In genomic region chr11:67630230-67630942, GRCh38 we compare ENCODE assay signal across 8 cellular contexts. TPM values are rescaled to one million over a fixed set of nuclear protein-coding genes. Genes with fewer than 3 reads are reported as not detected.
DNase-seq lines count a peak whose midpoint lies in the region; ATAC-seq and TF ChIP-seq lines count a peak whose summit lies in the region.

No MANE protein-coding gene starts in this region.

- peak; percentile 59 for TF ChIP-seq CTCF in BE2C (IDR thresholded peaks at IDR 0.05; ENCODE audit: low read depth, low read length)

- no peaks in the 10 kb centered on the region for H3K36me3 ChIP-seq in BE2C

- ATAC-seq in GM19043 (IDR thresholded peaks at IDR 0.05; ENCODE audit: low read depth, unreplicated experiment), result peak; percentile 72
- peak; percentile 55 for ATAC-seq in HG03342 (IDR thresholded peaks at IDR 0.05; ENCODE audit: unreplicated experiment)

- no peaks in the 10 kb centered on the region for H3K9me3 ChIP-seq in BE2C

- H3K4me1 ChIP-seq in BE2C, result no peaks in the 10 kb centered on the region

- DNase-seq in BE2C, result peak; percentile 100
- DNase-seq in NCI-H345 (lab: John Stamatoyannopoulos, UW), result peak; percentile 98
- peak; percentile 96 to 99 (median 97) for DNase-seq in activated CD4-positive, CD25-positive, alpha-beta regulatory T cell (lab: John Stamatoyannopoulos, UW)
- peak; percentile 100 for DNase-seq in cerebellum (ENCODE audit: low spot score)
- DNase-seq in kidney glomerular epithelial cell (lab: John Stamatoyannopoulos, UW), result peak; percentile 95
- DNase-seq in stimulated activated CD4-positive, alpha-beta T cell treated with anti-CD3 and anti-CD28 coated beads, Interleukin-15, amount 100 ng/mL, for 48 hours (ENCODE audit: low read depth in 2 of 2), result peak; percentile 95 to 96

- H3K4me3 ChIP-seq in BE2C (ENCODE audit: low read depth, low read length), result peak overlapping the region; percentile 70

- no peaks in the 10 kb centered on the region for H3K27me3 ChIP-seq in BE2C

RNA-seq across cellular contexts. Expression of gene NUDT8, which starts 0.6 kb away (rescaled TPM):
- 1.2 TPM for polyA plus RNA-seq in BE2C (2012; ENCODE audit: insufficient read depth, insufficient read length, low read depth)
- total RNA-seq in cerebellum, result 2.4 TPM

RNA-seq across cellular contexts. Expression of gene TBX10, which starts 9.2 kb away (rescaled TPM):
- not detected for polyA plus RNA-seq in BE2C (2012; ENCODE audit: insufficient read depth, insufficient read length, low read depth)
- not detected for total RNA-seq in cerebellum

RNA-seq across cellular contexts. Expression of gene ACY3, which starts 20.1 kb away (rescaled TPM):
- not detected for polyA plus RNA-seq in BE2C (2012; ENCODE audit: insufficient read depth, insufficient read length, low read depth)
- 0.27 TPM for total RNA-seq in cerebellum

RNA-seq across cellular contexts. Expression of gene NDUFV1, which starts 23.6 kb away (rescaled TPM):
- polyA plus RNA-seq in BE2C (2012; ENCODE audit: insufficient read depth, insufficient read length, low read depth), result 1,032 TPM
- 106 TPM for total RNA-seq in cerebellum

RNA-seq across cellular contexts. Expression of gene ALDH3B2, which starts 44.0 kb away (rescaled TPM):
- not detected for polyA plus RNA-seq in BE2C (2012; ENCODE audit: insufficient read depth, insufficient read length, low read depth)
- total RNA-seq in cerebellum, result not detected

Comparison
In these comparisons a context has a peak if more than half of its experiments do, and no peak if none do; other contexts are left out.
1. Peak in every context shown above with its lines: DNase-seq, ATAC-seq and H3K4me3 ChIP-seq.